In the genomic region with DNA sequence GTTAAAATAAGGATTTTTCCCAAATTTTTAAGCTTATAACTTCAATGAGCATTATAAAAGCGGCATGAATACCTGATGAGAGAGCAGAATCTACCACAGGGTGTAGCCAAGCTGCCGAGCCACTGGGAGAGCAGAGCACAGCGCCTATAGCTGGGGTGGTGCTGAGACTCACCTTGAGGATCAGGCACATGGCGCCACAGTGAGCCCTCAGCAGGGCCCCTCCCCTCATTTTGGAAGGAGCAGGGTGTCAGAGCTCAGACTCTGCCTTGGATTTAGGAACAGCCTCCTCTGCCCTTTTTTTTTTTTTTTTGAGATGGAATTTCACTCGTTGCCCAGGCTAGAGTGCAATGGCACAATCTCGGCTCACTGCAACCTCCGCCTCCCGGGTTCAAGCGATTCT, we compare ENCODE assay signal across 13 cellular contexts.
DNase-seq lines count a peak whose midpoint lies in the region; ATAC-seq lines count a peak whose summit lies in the region.
"Had no signal": no experiment of that assay in that cellular context is flagged by ENCODE, and none has a peak within 500 bp of the region (broad histone marks: within the 10 kb centered on the region; RNA-seq: fewer than 3 reads in every experiment).

No MANE protein-coding gene starts in this region.

- no peaks in the 10 kb centered on the region for H3K36me3 ChIP-seq in CD4-positive, alpha-beta memory T cell (ENCODE audit: insufficient read depth, low read length)
- H3K36me3 ChIP-seq in H7 (replicated peaks; ENCODE audit: control insufficient read depth, insufficient read depth, low read length) (no peaks in the 10 kb centered on the region), adipocyte (ENCODE audit: control insufficient read depth, insufficient read depth, low read length, severe bottlenecking) (no peaks in the 10 kb centered on the region)

- no peak overlapping the region for H3K27ac ChIP-seq in CD4-positive, alpha-beta memory T cell (ENCODE audit: low read depth, low read length)

- no peak overlapping the region for H3K4me3 ChIP-seq in CD4-positive, alpha-beta memory T cell (ENCODE audit: low read length in 2 of 2)
- H3K4me3 ChIP-seq in H7 (ENCODE audit: insufficient read depth, low read depth, low read length) (no peak overlapping the region), adipocyte (ENCODE audit: low read length) (no peak overlapping the region)
- H3K4me3 ChIP-seq: body of pancreas had no signal

- H3K36me3 Mint-ChIP-seq in CD4-positive, alpha-beta memory T cell = no peaks in the 10 kb centered on the region
- H3K36me3 Mint-ChIP-seq in naive B cell = no peaks in the 10 kb centered on the region

- H3K4me1 ChIP-seq in CD4-positive, alpha-beta memory T cell (ENCODE audit: insufficient read depth, low read length) = peaks cover 46% of the 10 kb centered on the region
- H3K4me1 ChIP-seq in adipocyte (ENCODE audit: control insufficient read depth, insufficient read depth, low read length) = peaks cover 27% of the 10 kb centered on the region

- peak overlapping the region; percentile 91 for H3K9ac ChIP-seq in adipocyte (ENCODE audit: low read length)

- intact Hi-C loops in CD4-positive, alpha-beta memory T cell (cut with micrococcal nuclease) = no loop called here

- peaks cover 33 to 63% (median 50%) of the 10 kb centered on the region in 4 donors for H3K4me1 Mint-ChIP-seq in CD4-positive, alpha-beta memory T cell
- peaks cover 45 to 78% (median 57%) of the 10 kb centered on the region in 3 donors for H3K4me1 Mint-ChIP-seq in naive B cell

- no peaks in the 10 kb centered on the region for H3K9me3 ChIP-seq in CD4-positive, alpha-beta memory T cell (ENCODE audit: control insufficient read depth in 1 of 2, low read length in 2 of 2)
- H3K9me3 ChIP-seq in adipocyte (ENCODE audit: control insufficient read depth, low read length) = no peaks in the 10 kb centered on the region
- H3K9me3 ChIP-seq: body of pancreas had no signal

- no peak for DNase-seq in CD4-positive, alpha-beta memory T cell
- DNase-seq in H7 (peak; percentile 37), adipocyte (ENCODE audit: low read depth) (no peak), naive B cell (no peak), DMS153 treated with DMSO at 0.1 percent for 48 hours (lab: John Stamatoyannopoulos, UW; ENCODE audit: unreplicated experiment) (no peak), SK-N-DZ (ENCODE audit: low spot score) (no peak)
- DNase-seq: activated CD8-positive, alpha-beta memory T cell treated with anti-CD3 and anti-CD28 coated beads, Interleukin-2, amount 50 U/mL, for 4 hours; body of pancreas; DMS53; T1000 had no signal

- POLR2A ChIA-PET in CD4-positive, alpha-beta memory T cell (lab: Charles Lee; ENCODE audit: partially characterized antibody) = no interaction called here

- CTCF ChIA-PET in CD4-positive, alpha-beta memory T cell (lab: Charles Lee; ENCODE audit: partially characterized antibody) = interaction anchor here (0.9 to 1.3 kb wide), 3 partner anchors 14 to 65 kb away, joined by 3 to 4 read pairs (median 3); no protein-coding TSS in a partner anchor

- peak overlapping the region in 7 of 8 donors; percentile 32 to 97 (median 86) for H3K4me3 Mint-ChIP-seq in CD4-positive, alpha-beta memory T cell
- peak overlapping the region in 7 of 8 donors; percentile 66 to 89 (median 77) for H3K4me3 Mint-ChIP-seq in naive B cell

- no peaks in the 10 kb centered on the region for H3K27me3 Mint-ChIP-seq in CD4-positive, alpha-beta memory T cell
- no peaks in the 10 kb centered on the region for H3K27me3 Mint-ChIP-seq in naive B cell

- H3K27me3 ChIP-seq in CD4-positive, alpha-beta memory T cell (ENCODE audit: insufficient read depth, low read length) = no peaks in the 10 kb centered on the region
- H3K27me3 ChIP-seq in H7 (ENCODE audit: control insufficient read depth, insufficient read depth, low read length) (no peaks in the 10 kb centered on the region), adipocyte (replicated peaks; ENCODE audit: control insufficient read depth, insufficient read depth, low read length) (no peaks in the 10 kb centered on the region)
- H3K27me3 ChIP-seq: body of pancreas had no signal

- peak overlapping the region in 4 of 7 donors; percentile 27 to 92 (median 89) for H3K27ac Mint-ChIP-seq in CD4-positive, alpha-beta memory T cell
- peak overlapping the region in 5 of 6 donors; percentile 64 to 89 (median 67) for H3K27ac Mint-ChIP-seq in naive B cell

- no peaks in the 10 kb centered on the region for H3K9me3 Mint-ChIP-seq in CD4-positive, alpha-beta memory T cell
- H3K9me3 Mint-ChIP-seq in naive B cell = no peaks in the 10 kb centered on the region
- H3K9me3 Mint-ChIP-seq: nephron had no signal

- no peak for ATAC-seq in naive B cell (ENCODE audit: low read depth in 2 of 2)
- no peak for ATAC-seq in HG03196 (IDR thresholded peaks at IDR 0.05; ENCODE audit: unreplicated experiment)
- ATAC-seq in HG02973 (IDR thresholded peaks at IDR 0.05; ENCODE audit: unreplicated experiment) = no peak
- ATAC-seq: body of pancreas had no signal
